8 cellular contexts compared by ENCODE assay signal in the genomic region with DNA sequence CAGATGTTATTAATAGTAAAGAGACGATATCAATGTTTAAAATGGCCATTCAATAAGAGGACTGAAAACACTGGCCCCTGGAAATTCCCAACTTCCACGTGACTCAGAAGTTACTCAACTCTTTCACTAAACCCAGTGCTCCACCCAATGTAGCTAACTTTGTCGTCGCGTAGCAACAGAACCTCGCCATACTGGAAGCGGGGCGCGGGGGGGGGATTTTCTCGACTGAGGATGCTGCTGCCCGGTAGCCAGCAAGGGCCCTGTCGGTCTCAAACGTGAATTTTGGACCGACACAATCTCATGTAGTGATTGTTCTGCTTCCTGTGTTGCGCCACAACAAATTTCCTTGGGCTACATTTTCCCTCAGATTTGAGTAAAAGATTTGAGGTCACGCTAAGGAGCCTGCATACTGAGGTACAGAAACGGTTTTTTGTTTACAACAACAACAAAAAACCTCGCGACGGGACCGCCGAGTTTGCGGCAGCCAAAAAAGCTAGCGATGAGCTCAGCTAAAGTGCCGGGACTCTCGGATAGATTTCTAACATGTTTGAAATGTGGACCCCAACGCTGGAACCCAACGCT. TPM values are rescaled to one million over a fixed set of nuclear protein-coding genes. Genes with fewer than 3 reads are reported as not detected.
DNase-seq lines count a peak whose midpoint lies in the region; ATAC-seq and TF ChIP-seq lines count a peak whose summit lies in the region.

No MANE protein-coding gene starts in this region.

- TSS peak; percentile 98 for BruUV-seq in Calu3 (replicated peaks; lab: Mats Ljungman, UMichigan)

- 1% methylated on average over 28 of the region's 28 CpGs for WGBS in tibial nerve, 2 donors

- peak; percentile 34 for ATAC-seq in GM21786 (IDR thresholded peaks at IDR 0.05; ENCODE audit: unreplicated experiment)

- H3K4me1 Mint-ChIP-seq in Calu3 (ENCODE audit: low read depth, unreplicated experiment) = peaks cover 32% of the 10 kb centered on the region

- no peaks in the 10 kb centered on the region for H3K79me2 ChIP-seq in parathyroid adenoma

- H3K4me3 ChIP-seq in LNCaP clone FGC (ENCODE audit: low read depth, low read length) (peak overlapping the region; percentile 78), adipocyte (ENCODE audit: low read length) (peak overlapping the region; percentile 92), parathyroid adenoma (ENCODE audit: low read depth, low read length) (peak overlapping the region; percentile 92), tibial nerve (peak overlapping the region; percentile 40 to 87 (median 70))

- H3K9me3 ChIP-seq in adipocyte (ENCODE audit: control insufficient read depth, low read length) (no peaks in the 10 kb centered on the region), parathyroid adenoma (ENCODE audit: control insufficient read depth, low read length) (no peaks in the 10 kb centered on the region), tibial nerve (no peaks in the 10 kb centered on the region)

- no peak for TF ChIP-seq CTCF in Calu3 (IDR thresholded peaks at IDR 0.05; ENCODE audit: unreplicated experiment)
- no peak for TF ChIP-seq CTCF in LNCaP clone FGC (IDR thresholded peaks at IDR 0.05; ENCODE audit: control insufficient read depth, extremely low read depth, insufficient read depth)
- TF ChIP-seq CTCF in parathyroid adenoma (IDR thresholded peaks at IDR 0.05) = no peak
- TF ChIP-seq CTCF in tibial nerve (IDR thresholded peaks at IDR 0.05) = no peak

- H3K9ac ChIP-seq in adipocyte (ENCODE audit: low read length) (peak overlapping the region; percentile 97), parathyroid adenoma (peak overlapping the region; percentile 90)

- H3K9me3 Mint-ChIP-seq in Calu3 (ENCODE audit: low read depth, unreplicated experiment) = no peaks in the 10 kb centered on the region

- intact Hi-C loops in Calu3 (cut with micrococcal nuclease; ENCODE audit: unreplicated experiment) = loop anchor here (5.0 kb wide), 2 partner anchors 39 to 86 kb away; no protein-coding TSS in a partner anchor
- intact Hi-C loops in cardiac septum (cut with DNase I) = loop anchor here (1.0 to 10.0 kb wide), 7 partner anchors 89 to 234 kb away; partner anchors contain the start of genes CFAP58, GSTO2, SLK and STN1

- DNase-seq in Calu3 (peak; percentile 87), LNCaP clone FGC (ENCODE audit: low read depth) (no peak), SW480 (ENCODE audit: low spot score) (peak; percentile 92), adipocyte (ENCODE audit: low read depth) (peak; percentile 98), cardiac septum (ENCODE audit: low spot score) (peak; percentile 92), tibial nerve (ENCODE audit: low spot score in 2 of 2) (peak; percentile 91 to 97)

- H3K27ac Mint-ChIP-seq in Calu3 (ENCODE audit: unreplicated experiment) = peak overlapping the region; percentile 94

- peak overlapping the region; percentile 94 for H2AFZ ChIP-seq in parathyroid adenoma

- H3K27ac ChIP-seq in parathyroid adenoma = peak overlapping the region; percentile 97
- H3K27ac ChIP-seq in tibial nerve = peak overlapping the region; percentile 85 to 99 (median 98)

- TF ChIP-seq EP300 in tibial nerve (IDR thresholded peaks at IDR 0.05) = peak; percentile 68 to 78

- TF ChIP-seq POLR2A in tibial nerve (IDR thresholded peaks at IDR 0.05) = peak; percentile 24 to 32

- H3K27me3 ChIP-seq in adipocyte (replicated peaks; ENCODE audit: control insufficient read depth, insufficient read depth, low read length) (no peaks in the 10 kb centered on the region), parathyroid adenoma (ENCODE audit: control insufficient read depth, insufficient read depth, low read length) (no peaks in the 10 kb centered on the region), tibial nerve (no peaks in the 10 kb centered on the region)

- CTCF ChIA-PET in Calu3 (lab: Charles Lee) = interaction anchor here (0.5 to 1.6 kb wide), 13 partner anchors 11 to 424 kb away, joined by 3 to 6 read pairs (median 4); partner anchors contain the start of gene STN1

- peaks cover 29% of the 10 kb centered on the region for H3K4me1 ChIP-seq in adipocyte (ENCODE audit: control insufficient read depth, insufficient read depth, low read length)
- peaks cover 5% of the 10 kb centered on the region for H3K4me1 ChIP-seq in parathyroid adenoma
- H3K4me1 ChIP-seq in tibial nerve = peaks cover 0 to 28% (median 14%) of the 10 kb centered on the region in 4 donors

- no peaks in the 10 kb centered on the region for H3K27me3 Mint-ChIP-seq in Calu3 (ENCODE audit: unreplicated experiment)

- H3K36me3 Mint-ChIP-seq in Calu3 (ENCODE audit: insufficient read depth, unreplicated experiment) = peaks cover 33% of the 10 kb centered on the region

- H3K4me2 ChIP-seq in parathyroid adenoma (ENCODE audit: low read length) = peak overlapping the region; percentile 98

- H3K36me3 ChIP-seq in adipocyte (ENCODE audit: control insufficient read depth, insufficient read depth, low read length, severe bottlenecking) (no peaks in the 10 kb centered on the region), parathyroid adenoma (ENCODE audit: control insufficient read depth, insufficient read depth, low read length) (no peaks in the 10 kb centered on the region), tibial nerve (peaks cover 0 to 10% (median 0%) of the 10 kb centered on the region in 3 donors)

- peak overlapping the region; percentile 70 for H3K4me3 Mint-ChIP-seq in Calu3 (ENCODE audit: low read depth, unreplicated experiment)

RNA-seq across cellular contexts. Expression of gene SFR1, which starts 1.0 kb away (rescaled TPM):
- total RNA-seq in Calu3 (2022) = 10.2 and 11.6 TPM in 2 replicates
- 7.2 TPM for total RNA-seq in cardiac septum
- total RNA-seq in tibial nerve = 10 to 100 TPM in 2 of 4 donors, 1 to 10 TPM in 2; 4.7 to 26.2 (median 8.4) TPM

RNA-seq across cellular contexts. Expression of gene COL17A1, which starts 35.3 kb away (rescaled TPM):
- total RNA-seq in Calu3 (2022) = 0.73 and 1.0 TPM in 2 replicates
- 0.22 TPM for total RNA-seq in cardiac septum
- under 1 TPM in 3 of 4 donors, not detected in 1; under 0.01 to 0.59 (median 0.22) TPM for total RNA-seq in tibial nerve
